In genomic region chr7:141558544-141559183, GRCh38 we compare ENCODE assay signal across 8 cellular contexts. TPM values are rescaled to one million over a fixed set of nuclear protein-coding genes. Genes with fewer than 3 reads are reported as not detected.
A peak's percentile ranks its signal among the peaks of the same experiment; 100 is the strongest.
DNase-seq lines count a peak whose midpoint lies in the region; ATAC-seq, FAIRE-seq and TF ChIP-seq lines count a peak whose summit lies in the region.

No MANE protein-coding gene starts in this region.

- no peak for TF ChIP-seq POLR2A in GM12891 (IDR thresholded peaks at IDR 0.05; ENCODE audit: low read depth, low read length)
- TF ChIP-seq POLR2A in upper lobe of left lung (IDR thresholded peaks at IDR 0.05), result no peak

- no peak overlapping the region for H3K27ac ChIP-seq in upper lobe of left lung

- peaks cover 0 to 27% (median 0%) of the 10 kb centered on the region in 4 donors for H3K36me3 ChIP-seq in upper lobe of left lung

- TF ChIP-seq CTCF in AG10803 (conservative IDR thresholded peaks at IDR 0.05; ENCODE audit: low read length), result no peak
- no peak for TF ChIP-seq CTCF in upper lobe of left lung (IDR thresholded peaks at IDR 0.05)

- peak; percentile 37 for DNase-seq in AG10803 (ENCODE audit: low read depth)
- DNase-seq in RPMI8226, result peak; percentile 90
- peak; percentile 68 to 78 (median 73) for DNase-seq in immature natural killer cell
- no peak for DNase-seq in GM12891 (ENCODE audit: insufficient read length, low spot score)
- no peak for DNase-seq in upper lobe of left lung
- no peak for DNase-seq in HUDEP-2 (lab: John Stamatoyannopoulos, UW; ENCODE audit: unreplicated experiment in 76 of 76)

- H3K27me3 ChIP-seq in upper lobe of left lung, result no peaks in the 10 kb centered on the region

- 73% methylated on average over 3 of the region's 3 CpGs for WGBS in upper lobe of left lung, 2 donors

- peaks cover 0 to 11% (median 0%) of the 10 kb centered on the region in 4 donors for H3K4me1 ChIP-seq in upper lobe of left lung

- no peak overlapping the region for H3K4me3 ChIP-seq in AG10803 (ENCODE audit: low read length)
- H3K4me3 ChIP-seq in upper lobe of left lung, result no peak overlapping the region

- peak overlapping the region; percentile 69 to 81 (median 78) for H3K4me3 Mint-ChIP-seq in immature natural killer cell

- FAIRE-seq in GM12891 (lab: Jason Lieb, UNC), result no peak

- peaks cover 0 to 7% (median under 1%) of the 10 kb centered on the region in 6 donors for H3K9me3 Mint-ChIP-seq in immature natural killer cell

- H3K27ac Mint-ChIP-seq in immature natural killer cell, result peak overlapping the region; percentile 88 to 97 (median 92)

- H3K27me3 Mint-ChIP-seq in immature natural killer cell (ENCODE audit: low read depth in 3 of 3), result peaks cover 6 to 8% (median 6%) of the 10 kb centered on the region in 3 donors

- H3K9me3 ChIP-seq in upper lobe of left lung, result peaks cover 0 to 3% (median 0%) of the 10 kb centered on the region in 4 donors

- peaks cover 69 to 94% of the 10 kb centered on the region in 2 donors for H3K4me1 Mint-ChIP-seq in immature natural killer cell

- ATAC-seq in GM18909 (IDR thresholded peaks at IDR 0.05; ENCODE audit: poor library complexity, unreplicated experiment) (peak; percentile 68), HG03175 (IDR thresholded peaks at IDR 0.05; ENCODE audit: unreplicated experiment) (peak; percentile 78), upper lobe of left lung (ENCODE audit: low FRiP score in 2 of 2) (no peak)

- TF ChIP-seq EP300 in upper lobe of left lung (IDR thresholded peaks at IDR 0.05), result no peak

- peaks cover 16 to 48% (median 45%) of the 10 kb centered on the region in 3 donors for H3K36me3 Mint-ChIP-seq in immature natural killer cell

TF ChIP-seq in GM12891, 5 proteins besides CTCF, POLR2A, EP300 and RAD21:
- TF ChIP-seq PAX5 (IDR thresholded peaks at IDR 0.05; ENCODE audit: insufficient read depth, low read length, severe bottlenecking) (no peak), POU2F2 (IDR thresholded peaks at IDR 0.05; ENCODE audit: low read depth, low read length) (no peak; the same call in 1 of the 2 replicates), SPI1 (IDR thresholded peaks at IDR 0.05; ENCODE audit: low read depth, low read length) (no peak), TAF1 (IDR thresholded peaks at IDR 0.05; ENCODE audit: low read depth, low read length) (no peak), POLR2AphosphoS5 (IDR thresholded peaks at IDR 0.05; ENCODE audit: low read depth, low read length) (no peak)

RNA-seq across cellular contexts. Expression of gene AGK, which starts 7.5 kb away (rescaled TPM):
- 100 to 1,000 TPM; 104 to 125 (median 108) TPM for polyA plus RNA-seq in immature natural killer cell
- 27.3 TPM for polyA plus RNA-seq in GM12891 (2012; ENCODE audit: low read depth, missing spikeins)
- total RNA-seq in upper lobe of left lung, result 10 to 100 TPM; 11.5 to 51.3 (median 22.3) TPM

Comparison
In these comparisons a context has a peak if more than half of its experiments do, and no peak if none do; other contexts are left out.
1. DNase-seq: peak in AG10803 (single experiment), RPMI8226 (single experiment) and immature natural killer cell (3 of 3); none in GM12891 (single experiment), upper lobe of left lung (0 of 2) and HUDEP-2 (0 of 76).
2. ATAC-seq: peak in GM18909 (single experiment) and HG03175 (single experiment); none in upper lobe of left lung (0 of 2).